18 cellular contexts compared by ENCODE assay signal in the genomic region with DNA sequence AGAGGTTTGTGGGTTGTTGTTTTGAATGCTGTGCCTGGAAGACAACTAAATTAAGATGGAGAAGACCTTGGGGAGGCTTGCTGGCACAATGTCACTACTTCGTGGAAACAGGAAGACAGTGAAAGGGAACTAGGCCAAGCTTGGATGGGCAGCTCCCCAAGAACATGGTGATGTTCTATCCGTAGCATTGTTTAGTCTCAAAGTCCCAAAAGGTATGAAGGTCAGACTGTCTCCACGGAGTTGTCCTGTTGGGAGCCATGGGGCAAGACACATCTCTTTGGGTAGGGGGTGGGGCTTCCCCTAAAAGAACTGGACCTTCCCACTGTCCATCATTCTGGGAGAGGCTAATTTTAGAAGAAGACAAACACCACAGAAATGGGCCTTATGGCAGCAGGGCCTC.
A peak's percentile ranks its signal among the peaks of the same experiment; 100 is the strongest.
DNase-seq lines count a peak whose midpoint lies in the region; ATAC-seq and TF ChIP-seq lines count a peak whose summit lies in the region.
"Had no signal": no experiment of that assay in that cellular context is flagged by ENCODE, and none has a peak within 500 bp of the region (broad histone marks: within the 10 kb centered on the region; RNA-seq: fewer than 3 reads in every experiment).

No MANE protein-coding gene starts in this region.

- peak; percentile 52 for DNase-seq in Right ventricle myocardium superior
- no peak for DNase-seq in right atrium auricular region (ENCODE audit: low spot score)
- peak; percentile 23 to 70 (median 66) for DNase-seq in right cardiac atrium
- no peak for DNase-seq in sciatic nerve (ENCODE audit: low spot score)
- no peak for DNase-seq in CD1c-positive myeloid dendritic cell (ENCODE audit: extremely low spot score)
- no peak for DNase-seq in COR-L47 (lab: John Stamatoyannopoulos, UW)
- no peak for DNase-seq in SIG-M5 (lab: John Stamatoyannopoulos, UW)
- DNase-seq in vagina (ENCODE audit: extremely low spot score in 2 of 2) = no peak
- DNase-seq: 8988T, DMS 273 treated with DMSO at 0.1 percent for 48 hours, GF-D8, KG1, NCI-H1417 treated with DMSO at 0.1 percent for 48 hours, NCI-H1930, NCI-H748 treated with DMSO at 0.1 percent for 48 hours, PC-3 had no signal

- H3K36me3 ChIP-seq in right atrium auricular region (no peaks in the 10 kb centered on the region), vagina (no peaks in the 10 kb centered on the region)

- TF ChIP-seq CTCF in right atrium auricular region (IDR thresholded peaks at IDR 0.05) (no peak), vagina (IDR thresholded peaks at IDR 0.05) (no peak)

- TF ChIP-seq POLR2A in vagina (IDR thresholded peaks at IDR 0.05) = no peak

- peaks cover 0 to 11% of the 10 kb centered on the region in 2 donors for H3K4me1 ChIP-seq in right atrium auricular region
- H3K4me1 ChIP-seq in right cardiac atrium (ENCODE audit: control insufficient read depth, insufficient read depth, low read length) = peaks cover 4% of the 10 kb centered on the region
- peaks cover 4% of the 10 kb centered on the region for H3K4me1 ChIP-seq in vagina

- no peak overlapping the region for H3K4me3 ChIP-seq in right atrium auricular region
- H3K4me3 ChIP-seq in right cardiac atrium (ENCODE audit: low read length) = no peak overlapping the region
- H3K4me3 ChIP-seq in vagina = no peak overlapping the region
- H3K4me3 ChIP-seq: GM23338 had no signal

- ATAC-seq in Right ventricle myocardium superior (ENCODE audit: poor library complexity) (peak; percentile 84), right cardiac atrium (peak; percentile 32 to 73), sciatic nerve (peak; percentile 89)
- ATAC-seq: GM23338, HCT116, PC-3 had no signal

- H3K27me3 ChIP-seq in right atrium auricular region = no peaks in the 10 kb centered on the region
- H3K27me3 ChIP-seq in right cardiac atrium (ENCODE audit: control insufficient read depth, insufficient read depth) = no peaks in the 10 kb centered on the region
- H3K27me3 ChIP-seq in vagina = no peaks in the 10 kb centered on the region

- WGBS in right cardiac atrium = 21% methylated on average over 3 of the region's 3 CpGs

- H3K27ac ChIP-seq in right atrium auricular region (peak overlapping the region in 1 of 2 donors; percentile 33), right cardiac atrium (ENCODE audit: low read length) (no peak overlapping the region), vagina (no peak overlapping the region)

- intact Hi-C loops in Right ventricle myocardium superior (cut with DNase I) = no loop called here
- intact Hi-C loops in right cardiac atrium (cut with DNase I) = no loop called here
- intact Hi-C loops in sciatic nerve (cut with DNase I) = no loop called here
- intact Hi-C loops in vagina (cut with DNase I) = no loop called here

- H3K9me3 ChIP-seq in right atrium auricular region (no peaks in the 10 kb centered on the region), right cardiac atrium (ENCODE audit: control insufficient read depth, low read length) (no peaks in the 10 kb centered on the region), vagina (no peaks in the 10 kb centered on the region)

Comparison
In these comparisons a context has a peak if more than half of its experiments do, and no peak if none do; other contexts are left out.
1. DNase-seq: peak in Right ventricle myocardium superior (single experiment) and right cardiac atrium (3 of 3); none in right atrium auricular region (single experiment), sciatic nerve (single experiment), CD1c-positive myeloid dendritic cell (single experiment), COR-L47 (single experiment), SIG-M5 (single experiment) and vagina (0 of 2).
2. Peak in every context shown above with its lines, with median percentiles within 50 percentile points of each other: ATAC-seq.